ENCODE assay signal across 9 cellular contexts in the genomic region with DNA sequence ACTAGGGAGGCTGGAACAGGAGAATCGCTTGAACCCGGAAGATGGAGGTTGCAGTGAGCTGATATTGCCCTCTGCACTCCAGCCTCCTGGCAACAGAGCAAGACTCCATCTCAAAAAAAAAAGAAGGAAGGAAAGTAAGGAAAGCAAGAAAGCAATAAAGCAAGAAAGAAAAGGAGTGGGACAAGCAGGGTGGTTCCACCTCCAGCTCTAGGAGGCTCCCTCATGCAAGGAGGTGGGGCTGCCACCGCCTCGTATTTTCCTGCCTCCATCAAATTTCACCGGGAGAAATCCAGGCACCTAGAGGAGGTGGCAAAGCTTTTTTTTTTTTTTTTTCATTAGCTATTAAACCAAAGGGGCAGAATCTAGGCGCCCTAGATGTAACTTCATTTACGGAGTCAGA. TPM values are rescaled to one million over a fixed set of nuclear protein-coding genes. Genes with fewer than 3 reads are reported as not detected.
DNase-seq lines count a peak whose midpoint lies in the region; ATAC-seq, FAIRE-seq and TF ChIP-seq lines count a peak whose summit lies in the region.
"Had no signal": no experiment of that assay in that cellular context is flagged by ENCODE, and none has a peak within 500 bp of the region (broad histone marks: within the 10 kb centered on the region; RNA-seq: fewer than 3 reads in every experiment).

No MANE protein-coding gene starts in this region.

- peaks cover 4% of the 10 kb centered on the region for H3K4me1 Mint-ChIP-seq in astrocyte (ENCODE audit: low read depth, unreplicated experiment)

- no peak for ATAC-seq in heart left ventricle
- ATAC-seq in left cardiac atrium: no peak
- no peak for ATAC-seq in right lobe of liver

- DNase-seq in heart left ventricle (no peak), left cardiac atrium (no peak), astrocyte (ENCODE audit: low read depth) (no peak), right lobe of liver (peak in 1 of 3 donors; percentile 1), tibial nerve (ENCODE audit: low spot score in 2 of 2) (no peak), NCI-H2029 treated with DMSO at 0.1 percent for 48 hours (lab: John Stamatoyannopoulos, UW) (no peak), anterior cingulate cortex (lab: John Stamatoyannopoulos, UW) (no peak), NCI-H1092 treated with DMSO at 0.1 percent for 48 hours (lab: John Stamatoyannopoulos, UW) (no peak)
- DNase-seq: KG1 had no signal

- peak overlapping the region in 3 of 12 donors; percentile 88 to 93 (median 92) for H3K27ac ChIP-seq in heart left ventricle
- no peak overlapping the region for H3K27ac ChIP-seq in astrocyte (ENCODE audit: low read depth, low read length)
- no peak overlapping the region for H3K27ac ChIP-seq in right lobe of liver
- H3K27ac ChIP-seq in tibial nerve: peak overlapping the region; percentile 71 to 93 (median 92)

- intact Hi-C loops in heart left ventricle (cut with DNase I) (loop anchor here in 2 of 10 donors (5.0 to 10.0 kb wide), 2 partner anchors 100 to 107 kb away; a partner anchor contains a TSS), left cardiac atrium (cut with DNase I) (no loop called here), right lobe of liver (cut with DNase I) (no loop called here)

- H3K27me3 Mint-ChIP-seq in astrocyte (ENCODE audit: low read depth, unreplicated experiment): peaks cover 17% of the 10 kb centered on the region

- peak overlapping the region; percentile 55 for H3K27ac Mint-ChIP-seq in astrocyte (ENCODE audit: unreplicated experiment)

- TF ChIP-seq EP300 in tibial nerve (IDR thresholded peaks at IDR 0.05): no peak

- no peaks in the 10 kb centered on the region for H3K79me2 ChIP-seq in astrocyte (ENCODE audit: insufficient read depth, low read length)

- WGBS in heart left ventricle, 4 donors: 75 to 85% (median 81%) methylated on average over 7 of the region's 7 CpGs
- WGBS in right lobe of liver (ENCODE audit: insufficient coverage, low coverage, low lambda C conversion rate, missing lambda C conversion rate): 63% methylated on average over 7 of the region's 7 CpGs
- 68 to 71% methylated on average over 7 of the region's 7 CpGs for WGBS in tibial nerve, 2 donors

- FAIRE-seq in astrocyte (lab: Jason Lieb, UNC): no peak

- H3K4me1 ChIP-seq in heart left ventricle: peaks cover 3 to 65% (median 38%) of the 10 kb centered on the region in 12 donors
- H3K4me1 ChIP-seq in astrocyte (ENCODE audit: insufficient read depth, low read length): peaks cover 16% of the 10 kb centered on the region
- H3K4me1 ChIP-seq in right lobe of liver: peaks cover 0 to 3% (median 0%) of the 10 kb centered on the region in 4 donors
- peaks cover 0 to 46% (median 27%) of the 10 kb centered on the region in 4 donors for H3K4me1 ChIP-seq in tibial nerve

- H3K4me2 ChIP-seq in astrocyte (ENCODE audit: low read length): peak overlapping the region; percentile 89

- H3K36me3 ChIP-seq in heart left ventricle: no peaks in the 10 kb centered on the region
- H3K36me3 ChIP-seq in astrocyte (ENCODE audit: insufficient read depth, low read length): no peaks in the 10 kb centered on the region
- H3K36me3 ChIP-seq in right lobe of liver: no peaks in the 10 kb centered on the region
- no peaks in the 10 kb centered on the region for H3K36me3 ChIP-seq in tibial nerve

- TF ChIP-seq CTCF in heart left ventricle (IDR thresholded peaks at IDR 0.05) (no peak), astrocyte (IDR thresholded peaks at IDR 0.05; ENCODE audit: insufficient read depth, low read depth, low read length) (no peak), right lobe of liver (IDR thresholded peaks at IDR 0.05) (no peak), tibial nerve (IDR thresholded peaks at IDR 0.05) (no peak)

- no peaks in the 10 kb centered on the region for H4K20me1 ChIP-seq in astrocyte (ENCODE audit: insufficient read depth, low read length)

- no peak overlapping the region for H3K9ac ChIP-seq in astrocyte (ENCODE audit: low read length)

- no peak overlapping the region for H2AFZ ChIP-seq in astrocyte (ENCODE audit: low read depth, low read length)

- H3K36me3 Mint-ChIP-seq in astrocyte (ENCODE audit: low read depth, unreplicated experiment): peaks cover 4% of the 10 kb centered on the region

- no peaks in the 10 kb centered on the region for H3K27me3 ChIP-seq in heart left ventricle
- no peaks in the 10 kb centered on the region for H3K27me3 ChIP-seq in astrocyte (ENCODE audit: insufficient read depth, low read length)
- no peaks in the 10 kb centered on the region for H3K27me3 ChIP-seq in right lobe of liver
- H3K27me3 ChIP-seq in tibial nerve: no peaks in the 10 kb centered on the region

- H3K9me3 ChIP-seq in heart left ventricle (no peaks in the 10 kb centered on the region), astrocyte (ENCODE audit: insufficient read depth, low read depth, low read length) (no peaks in the 10 kb centered on the region), right lobe of liver (no peaks in the 10 kb centered on the region), tibial nerve (no peaks in the 10 kb centered on the region)

- TF ChIP-seq POLR2A in heart left ventricle (IDR thresholded peaks at IDR 0.05): no peak
- TF ChIP-seq POLR2A in right lobe of liver (IDR thresholded peaks at IDR 0.05): no peak
- no peak for TF ChIP-seq POLR2A in tibial nerve (IDR thresholded peaks at IDR 0.05)

- H3K9me3 Mint-ChIP-seq in astrocyte (ENCODE audit: unreplicated experiment): no peaks in the 10 kb centered on the region

- H3K4me3 ChIP-seq in heart left ventricle: peak overlapping the region in 8 of 12 donors; percentile 55 to 84 (median 68)
- no peak overlapping the region for H3K4me3 ChIP-seq in astrocyte (ENCODE audit: insufficient read depth, low read depth, low read length)
- H3K4me3 ChIP-seq in right lobe of liver: peak overlapping the region in 2 of 3 donors; percentile 59 to 69
- H3K4me3 ChIP-seq in tibial nerve: peak overlapping the region in 2 of 4 donors; percentile 81 to 84

- peak overlapping the region; percentile 76 for H3K4me3 Mint-ChIP-seq in astrocyte (ENCODE audit: unreplicated experiment)

RNA-seq across cellular contexts. Expression of a gene that starts 1.0 kb away (rescaled TPM):
- 10 to 100 TPM in 2 of 9 donors, 1 to 10 TPM in 7; 4.8 to 19.2 (median 8.6) TPM for total RNA-seq in heart left ventricle
- polyA plus RNA-seq in heart left ventricle: 10 to 100 TPM in 1 of 2 donors, 1 to 10 TPM in 1; 5.0 to 18.1 TPM
- 10 to 100 TPM; 17.3 to 21.7 TPM for total RNA-seq in left cardiac atrium
- 8.1 and 8.3 TPM in 2 replicates for total RNA-seq in astrocyte
- total RNA-seq in right lobe of liver: 10 to 100 TPM in 4 of 6 experiments, 1 to 10 TPM in 2; 7.4 to 21.9 (median 11.4) TPM
- total RNA-seq in tibial nerve: 10 to 100 TPM; 21.4 to 52.5 (median 35.0) TPM

RNA-seq across cellular contexts. Expression of a gene that starts 31.8 kb away (rescaled TPM):
- total RNA-seq in heart left ventricle (10 to 100 TPM in 5 of 9 donors, 1 to 10 TPM in 4; 1.6 to 42.3 (median 10.7) TPM), left cardiac atrium (1 to 10 TPM; 4.3 to 7.0 TPM), astrocyte (0.87 and 1.0 TPM in 2 replicates), right lobe of liver (1 to 10 TPM in 5 of 6 experiments, under 1 TPM in 1; 0.75 to 9.4 (median 5.1) TPM), tibial nerve (10 to 100 TPM in 2 of 4 donors, 1 to 10 TPM in 2; 7.5 to 35.3 (median 14.1) TPM)
- 1 to 10 TPM; 4.0 to 5.6 TPM for polyA plus RNA-seq in heart left ventricle

Comparison
In these comparisons a context has a peak if more than half of its experiments do, and no peak if none do; other contexts are left out.
1. H3K27ac ChIP-seq: peak in tibial nerve (4 of 4); none in astrocyte (single experiment) and right lobe of liver (0 of 3).